Comparison of ENCODE assay signal across 38 cellular contexts in the genomic region with DNA sequence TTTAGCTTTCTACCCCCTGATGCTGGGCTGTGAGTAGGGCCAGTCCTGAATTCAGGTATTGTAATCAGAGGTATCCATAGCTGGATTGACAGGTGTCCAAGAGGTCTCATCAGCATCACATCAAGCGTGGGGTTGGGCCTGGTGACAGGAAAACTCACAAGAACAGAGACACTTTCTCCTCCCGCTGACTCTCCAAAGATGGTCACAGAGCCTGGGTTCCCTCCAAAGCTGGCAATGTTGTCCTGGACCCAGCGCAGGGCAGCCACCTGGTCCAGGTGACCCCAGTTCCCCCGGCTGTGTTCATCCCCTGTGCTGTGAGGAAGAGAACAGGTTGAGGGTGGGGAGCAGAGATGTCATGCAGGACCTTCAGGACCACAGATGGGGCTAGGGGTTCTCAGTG. TPM values are rescaled to one million over a fixed set of nuclear protein-coding genes. Genes with fewer than 3 reads are reported as not detected.
"Had no signal": no experiment of that assay in that cellular context is flagged by ENCODE, and none has a peak within 500 bp of the region (broad histone marks: within the 10 kb centered on the region; RNA-seq: fewer than 3 reads in every experiment).

No MANE protein-coding gene starts in this region.

- H3K4me1 ChIP-seq: adrenal gland, body of pancreas, breast epithelium had no signal

- H3K27me3 ChIP-seq: adrenal gland, body of pancreas, brain microvascular endothelial cell had no signal

- H3K4me1 Mint-ChIP-seq: activated B cell treated with CpG ODN at 0.5 μM for 24 hours; activated CD4-positive, alpha-beta memory T cell treated with anti-CD3 and anti-CD28 coated beads, Interleukin-2, amount 10 ng/mL, durations not matched to agents 7 days and 5 days; activated CD4-positive, alpha-beta T cell treated with anti-CD3 and anti-CD28 coated beads, Interleukin-2, amount 10 ng/mL, durations not matched to agents 24 days and 14 days; activated CD8-positive, alpha-beta memory T cell treated with anti-CD3 and anti-CD28 coated beads, Interleukin-2, amount 10 ng/mL, durations not matched to agents 7 days and 5 days; activated naive CD8-positive, alpha-beta T cell treated with anti-CD3 and anti-CD28 coated beads for 36 hours; central memory CD8-positive, alpha-beta T cell had no signal

- H3K4me3 Mint-ChIP-seq: activated B cell treated with CpG ODN at 0.5 μM for 24 hours; activated CD4-positive, alpha-beta memory T cell treated with anti-CD3 and anti-CD28 coated beads, Interleukin-2, amount 10 ng/mL, durations not matched to agents 7 days and 5 days; activated CD4-positive, alpha-beta T cell treated with anti-CD3 and anti-CD28 coated beads, Interleukin-2, amount 10 ng/mL, durations not matched to agents 24 days and 14 days; activated CD8-positive, alpha-beta memory T cell treated with anti-CD3 and anti-CD28 coated beads, Interleukin-2, amount 10 ng/mL, durations not matched to agents 7 days and 5 days; activated CD8-positive, alpha-beta T cell treated with anti-CD3 and anti-CD28 coated beads, Interleukin-2, amount 10 ng/mL, durations not matched to agents 7 days and 5 days; activated naive CD8-positive, alpha-beta T cell treated with anti-CD3 and anti-CD28 coated beads for 36 hours; activated T-cell treated with anti-CD3 and anti-CD28 coated beads, Interleukin-2, amount 50 U/mL, for 24 hours; central memory CD8-positive, alpha-beta T cell; T-helper 1 cell treated with Interleukin-12 subunit alpha and Interleukin-12 subunit beta and Interleukin-4 antibody, amounts not matched to agents 30 μg/mL and 1 μg/mL, for 36 hours; T-helper 2 cell treated with Interferon-gamma antibody and Interleukin-4, amounts not matched to agents 5 μg/mL and 100 μg/mL, for 36 hours had no signal

- FAIRE-seq: astrocyte, TTC549 had no signal

- H3K27me3 Mint-ChIP-seq: activated CD4-positive, alpha-beta T cell treated with anti-CD3 and anti-CD28 coated beads, Interleukin-2, amount 10 ng/mL, durations not matched to agents 24 days and 14 days; activated CD8-positive, alpha-beta memory T cell treated with anti-CD3 and anti-CD28 coated beads, Interleukin-2, amount 10 ng/mL, durations not matched to agents 7 days and 5 days had no signal

- H3K9me3 Mint-ChIP-seq: activated B cell treated with CpG ODN at 0.5 μM for 24 hours; activated CD4-positive, alpha-beta memory T cell treated with anti-CD3 and anti-CD28 coated beads, Interleukin-2, amount 10 ng/mL, durations not matched to agents 7 days and 5 days; activated CD4-positive, alpha-beta T cell treated with anti-CD3 and anti-CD28 coated beads, Interleukin-2, amount 10 ng/mL, durations not matched to agents 24 days and 14 days; activated naive CD4-positive, alpha-beta T cell treated with anti-CD3 and anti-CD28 coated beads, Interleukin-2, amount 50 U/mL, for 72 hours; activated naive CD8-positive, alpha-beta T cell treated with anti-CD3 and anti-CD28 coated beads for 36 hours; activated T-cell treated with anti-CD3 and anti-CD28 coated beads, Interleukin-2, amount 50 U/mL, for 24 hours; activated T-helper 2 cell treated with anti-CD3 and anti-CD28 coated beads, Interferon-gamma antibody, Interleukin-2, Interleukin-4, amounts not matched to agents 10 μg/mL and 5 μg/mL and 100 μg/mL, durations not matched to agents 14 hours and 24 hours and 36 hours; central memory CD8-positive, alpha-beta T cell; T-helper 1 cell treated with Interleukin-12 subunit alpha and Interleukin-12 subunit beta and Interleukin-4 antibody, amounts not matched to agents 30 μg/mL and 1 μg/mL, for 36 hours; T-helper 2 cell treated with Interferon-gamma antibody and Interleukin-4, amounts not matched to agents 5 μg/mL and 100 μg/mL, for 36 hours had no signal

- H3K4me3 ChIP-seq: adrenal gland, body of pancreas, breast epithelium, cardiac muscle cell had no signal

- ATAC-seq: activated CD8-positive, alpha-beta memory T cell treated with anti-CD3 and anti-CD28 coated beads, Interleukin-2, amount 10 ng/mL, durations not matched to agents 7 days and 5 days; activated CD8-positive, alpha-beta T cell treated with anti-CD3 and anti-CD28 coated beads, Interleukin-2, amount 10 ng/mL, durations not matched to agents 7 days and 5 days; activated naive CD4-positive, alpha-beta T cell treated with anti-CD3 and anti-CD28 coated beads, Interleukin-2, amount 50 U/mL, for 72 hours; body of pancreas had no signal

- H3K27ac ChIP-seq: adrenal gland, body of pancreas, brain microvascular endothelial cell, breast epithelium, cardiac muscle cell, VCaP had no signal

- H3K36me3 ChIP-seq: adrenal gland, brain microvascular endothelial cell, breast epithelium, cardiac muscle cell had no signal

- H3K27ac Mint-ChIP-seq: activated B cell treated with CpG ODN at 0.5 μM for 24 hours; activated CD4-positive, alpha-beta memory T cell treated with anti-CD3 and anti-CD28 coated beads, Interleukin-2, amount 10 ng/mL, durations not matched to agents 7 days and 5 days; activated CD4-positive, alpha-beta T cell treated with anti-CD3 and anti-CD28 coated beads, Interleukin-2, amount 10 ng/mL, durations not matched to agents 24 days and 14 days; activated CD8-positive, alpha-beta memory T cell treated with anti-CD3 and anti-CD28 coated beads, Interleukin-2, amount 10 ng/mL, durations not matched to agents 7 days and 5 days; activated CD8-positive, alpha-beta T cell treated with anti-CD3 and anti-CD28 coated beads, Interleukin-2, amount 10 ng/mL, durations not matched to agents 7 days and 5 days; activated naive CD4-positive, alpha-beta T cell treated with anti-CD3 and anti-CD28 coated beads, Interleukin-2, amount 50 U/mL, for 72 hours; activated naive CD8-positive, alpha-beta T cell treated with anti-CD3 and anti-CD28 coated beads for 36 hours; activated T-cell treated with anti-CD3 and anti-CD28 coated beads, Interleukin-2, amount 50 U/mL, for 24 hours; activated T-helper 2 cell treated with anti-CD3 and anti-CD28 coated beads, Interferon-gamma antibody, Interleukin-2, Interleukin-4, amounts not matched to agents 10 μg/mL and 5 μg/mL and 100 μg/mL, durations not matched to agents 14 hours and 24 hours and 36 hours; T-helper 1 cell treated with Interleukin-12 subunit alpha and Interleukin-12 subunit beta and Interleukin-4 antibody, amounts not matched to agents 30 μg/mL and 1 μg/mL, for 36 hours; T-helper 2 cell treated with Interferon-gamma antibody and Interleukin-4, amounts not matched to agents 5 μg/mL and 100 μg/mL, for 36 hours had no signal

- H3K36me3 Mint-ChIP-seq: activated CD8-positive, alpha-beta memory T cell treated with anti-CD3 and anti-CD28 coated beads, Interleukin-2, amount 10 ng/mL, durations not matched to agents 7 days and 5 days; activated naive CD4-positive, alpha-beta T cell treated with anti-CD3 and anti-CD28 coated beads, Interleukin-2, amount 50 U/mL, for 72 hours; activated naive CD8-positive, alpha-beta T cell treated with anti-CD3 and anti-CD28 coated beads for 36 hours had no signal

- H3K9me3 ChIP-seq: adrenal gland, body of pancreas, breast epithelium had no signal

- DNase-seq: activated B cell treated with CpG ODN at 0.5 μM for 24 hours; activated CD4-positive, alpha-beta memory T cell treated with anti-CD3 and anti-CD28 coated beads, Interleukin-2, amount 10 ng/mL, durations not matched to agents 7 days and 5 days; activated CD4-positive, alpha-beta T cell treated with anti-CD3 and anti-CD28 coated beads for 4 hours; activated CD4-positive, alpha-beta T cell treated with anti-CD3 and anti-CD28 coated beads, Interleukin-2, amount 10 ng/mL, durations not matched to agents 24 days and 14 days; activated CD4-positive, alpha-beta T cell treated with anti-CD3 and anti-CD28 coated beads, Interleukin-2, amount 50 U/mL, for 1 hour; activated CD4-positive, alpha-beta T cell treated with anti-CD3 and anti-CD28 coated beads, Interleukin-2, amount 50 U/mL, for 48 hours; activated CD4-positive, CD25-positive, alpha-beta regulatory T cell treated with anti-CD3 and anti-CD28 coated beads, Interleukin-2, amount 50 U/mL, for 72 hours; activated CD8-positive, alpha-beta memory T cell treated with anti-CD3 and anti-CD28 coated beads for 24 hours; activated CD8-positive, alpha-beta memory T cell treated with anti-CD3 and anti-CD28 coated beads, Interleukin-2, amount 10 ng/mL, durations not matched to agents 7 days and 5 days; activated CD8-positive, alpha-beta memory T cell treated with anti-CD3 and anti-CD28 coated beads, Interleukin-2, amount 50 U/mL, for 48 hours; activated CD8-positive, alpha-beta T cell treated with anti-CD3 and anti-CD28 coated beads, Interleukin-2, amount 10 ng/mL, durations not matched to agents 7 days and 5 days; activated effector memory CD4-positive, alpha-beta T cell treated with Interleukin-2 at 50 U/mL for 16 hours; activated gamma-delta T cell; activated naive CD4-positive, alpha-beta T cell treated with anti-CD3 and anti-CD28 coated beads, Interleukin-2, amount 50 U/mL, for 16 hours; activated naive CD4-positive, alpha-beta T cell treated with Interleukin-2 at 50 U/mL for 16 hours; activated naive CD8-positive, alpha-beta T cell treated with anti-CD3 and anti-CD28 coated beads for 36 hours; activated T-cell treated with anti-CD3 and anti-CD28 coated beads, Interleukin-2, amount 50 U/mL, for 24 hours; activated T-cell treated with anti-CD3 and anti-CD28 coated beads, Interleukin-2, amount 50 U/mL, for 48 hours; amniotic stem cell; aorta; body of pancreas; brain microvascular endothelial cell; caudate nucleus; cerebellar nuclear complex; T-helper 1 cell; T-helper 2 cell; T-helper 9 cell had no signal

RNA-seq across cellular contexts. Expression of a gene that starts 11.7 kb away (rescaled TPM):
- total RNA-seq: activated B cell treated with CpG ODN at 0.5 μM for 24 hours; activated CD4-positive, alpha-beta T cell treated with anti-CD3 and anti-CD28 coated beads, Interleukin-2, amount 10 ng/mL, durations not matched to agents 24 days and 14 days; activated CD8-positive, alpha-beta T cell treated with anti-CD3 and anti-CD28 coated beads, Interleukin-2, amount 10 ng/mL, durations not matched to agents 7 days and 5 days; activated naive CD4-positive, alpha-beta T cell treated with anti-CD3 and anti-CD28 coated beads, Interleukin-2, amount 50 U/mL, for 72 hours; activated naive CD8-positive, alpha-beta T cell treated with anti-CD3 and anti-CD28 coated beads for 36 hours; activated T-helper 2 cell treated with anti-CD3 and anti-CD28 coated beads, Interferon-gamma antibody, Interleukin-2, Interleukin-4, amounts not matched to agents 10 μg/mL and 5 μg/mL and 100 μg/mL, durations not matched to agents 14 hours and 24 hours and 36 hours; astrocyte; cardiac muscle cell had no signal
- polyA plus RNA-seq: cardiac muscle cell had no signal

RNA-seq across cellular contexts. Expression of a gene that starts 54.0 kb away (rescaled TPM):
- total RNA-seq: activated B cell treated with CpG ODN at 0.5 μM for 24 hours; activated CD4-positive, alpha-beta memory T cell treated with anti-CD3 and anti-CD28 coated beads, Interleukin-2, amount 10 ng/mL, durations not matched to agents 7 days and 5 days; activated CD4-positive, alpha-beta T cell treated with anti-CD3 and anti-CD28 coated beads, Interleukin-2, amount 10 ng/mL, durations not matched to agents 24 days and 14 days; activated CD8-positive, alpha-beta memory T cell treated with anti-CD3 and anti-CD28 coated beads, Interleukin-2, amount 10 ng/mL, durations not matched to agents 7 days and 5 days; activated CD8-positive, alpha-beta T cell treated with anti-CD3 and anti-CD28 coated beads, Interleukin-2, amount 10 ng/mL, durations not matched to agents 7 days and 5 days; activated naive CD4-positive, alpha-beta T cell treated with anti-CD3 and anti-CD28 coated beads, Interleukin-2, amount 50 U/mL, for 72 hours; activated naive CD8-positive, alpha-beta T cell treated with anti-CD3 and anti-CD28 coated beads for 36 hours; activated T-helper 2 cell treated with anti-CD3 and anti-CD28 coated beads, Interferon-gamma antibody, Interleukin-2, Interleukin-4, amounts not matched to agents 10 μg/mL and 5 μg/mL and 100 μg/mL, durations not matched to agents 14 hours and 24 hours and 36 hours; aorta; astrocyte; body of pancreas; breast epithelium; cardiac muscle cell had no signal
- polyA plus RNA-seq: aorta, cardiac muscle cell had no signal
